ENCODE assay signal across 23 cellular contexts in genomic region chr18:76356666-76357065, GRCh38.
"Had no signal": no experiment of that assay in that cellular context is flagged by ENCODE, and none has a peak within 500 bp of the region (broad histone marks: within the 10 kb centered on the region; RNA-seq: fewer than 3 reads in every experiment).

No MANE protein-coding gene starts in this region.

- H3K27me3 ChIP-seq: SJCRH30 had no signal

- H3K9me3 ChIP-seq: SJCRH30 had no signal

- H3K4me1 ChIP-seq: SJCRH30 had no signal

- H3K27ac ChIP-seq: KMS-11, RWPE1, SJCRH30 had no signal

- ATAC-seq: K562, Panc1, PC-3, SK-N-SH treated with all-trans-retinoic acid at 6 μM for 48 hours had no signal

- H3K27ac Mint-ChIP-seq: IgD-negative memory B cell had no signal

- H3K4me3 Mint-ChIP-seq: IgD-negative memory B cell had no signal

- DNase-seq: Kasumi-1, MM.1S, NCI-H1092 treated with DMSO at 0.1 percent for 48 hours, NCI-H1436, NCI-H187, NCI-H2029, NCI-H2081 treated with DMSO at 0.1 percent for 48 hours, NCI-H2171, NCI-H226, NCI-H446, NCI-H510A, NCI-H524 treated with DMSO at 0.1 percent for 48 hours, NCI-H69, NCI-H774, PC-3, SHP77, SJCRH30 had no signal

- H3K4me3 ChIP-seq: K562, SJCRH30 had no signal

- H3K36me3 ChIP-seq: SJCRH30 had no signal

- H3K4me1 Mint-ChIP-seq: IgD-negative memory B cell had no signal
